ENCODE assay signal across 20 cellular contexts in genomic region chr15:35307676-35308075, GRCh38.
"Had no signal": no experiment of that assay in that cellular context is flagged by ENCODE, and none has a peak within 500 bp of the region (broad histone marks: within the 10 kb centered on the region; RNA-seq: fewer than 3 reads in every experiment).

No MANE protein-coding gene starts in this region.

- H3K9me3 Mint-ChIP-seq: activated CD4-positive, alpha-beta memory T cell treated with anti-CD3 and anti-CD28 coated beads for 36 hours; activated naive CD4-positive, alpha-beta T cell treated with anti-CD3 and anti-CD28 coated beads, Interleukin-2, amount 50 U/mL, for 24 hours; activated naive CD8-positive, alpha-beta T cell treated with anti-CD3 and anti-CD28 coated beads, Interleukin-2, amount 50 U/mL, for 24 hours; activated T-cell treated with anti-CD3 and anti-CD28 coated beads, Interleukin-2, amount 50 U/mL, for 24 hours; nephron; T-helper 1 cell treated with Interleukin-12 subunit alpha and Interleukin-12 subunit beta and Interleukin-4 antibody, amounts not matched to agents 30 μg/mL and 1 μg/mL, for 36 hours; type B pancreatic cell had no signal

- H3K27ac ChIP-seq: VCaP had no signal

- ATAC-seq: activated naive CD8-positive, alpha-beta T cell treated with anti-CD3 and anti-CD28 coated beads, Interleukin-2, amount 50 U/mL, for 24 hours had no signal

- H3K27me3 Mint-ChIP-seq: activated CD4-positive, alpha-beta memory T cell treated with anti-CD3 and anti-CD28 coated beads for 36 hours; activated naive CD4-positive, alpha-beta T cell treated with anti-CD3 and anti-CD28 coated beads, Interleukin-2, amount 50 U/mL, for 24 hours; activated naive CD8-positive, alpha-beta T cell treated with anti-CD3 and anti-CD28 coated beads, Interleukin-2, amount 50 U/mL, for 24 hours; activated T-cell treated with anti-CD3 and anti-CD28 coated beads, Interleukin-2, amount 50 U/mL, for 24 hours; type B pancreatic cell had no signal

- H3K4me1 Mint-ChIP-seq: activated naive CD4-positive, alpha-beta T cell treated with anti-CD3 and anti-CD28 coated beads, Interleukin-2, amount 50 U/mL, for 24 hours; activated naive CD8-positive, alpha-beta T cell treated with anti-CD3 and anti-CD28 coated beads, Interleukin-2, amount 50 U/mL, for 24 hours had no signal

- H3K36me3 ChIP-seq: heart left ventricle, vagina had no signal

- H3K27me3 ChIP-seq: heart left ventricle, vagina had no signal

- H3K4me3 Mint-ChIP-seq: activated CD4-positive, alpha-beta memory T cell treated with anti-CD3 and anti-CD28 coated beads for 36 hours; activated naive CD4-positive, alpha-beta T cell treated with anti-CD3 and anti-CD28 coated beads, Interleukin-2, amount 50 U/mL, for 24 hours; activated naive CD8-positive, alpha-beta T cell treated with anti-CD3 and anti-CD28 coated beads, Interleukin-2, amount 50 U/mL, for 24 hours; activated T-cell treated with anti-CD3 and anti-CD28 coated beads, Interleukin-2, amount 50 U/mL, for 24 hours; nephron; T-helper 1 cell treated with Interleukin-12 subunit alpha and Interleukin-12 subunit beta and Interleukin-4 antibody, amounts not matched to agents 30 μg/mL and 1 μg/mL, for 36 hours had no signal

- DNase-seq: activated CD4-positive, alpha-beta memory T cell treated with anti-CD3 and anti-CD28 coated beads for 36 hours; activated CD4-positive, alpha-beta T cell treated with anti-CD3 and anti-CD28 coated beads for 4 hours; activated CD8-positive, alpha-beta memory T cell treated with anti-CD3 and anti-CD28 coated beads, Interleukin-2, amount 50 U/mL, for 48 hours; activated naive CD8-positive, alpha-beta T cell treated with anti-CD3 and anti-CD28 coated beads, Interleukin-2, amount 50 U/mL, for 24 hours; activated T-cell treated with anti-CD3 and anti-CD28 coated beads, Interleukin-2, amount 50 U/mL, for 24 hours; amygdala; effector CD8-positive, alpha-beta T cell; heart left ventricle; posterior cingulate gyrus; right cardiac atrium; stimulated activated CD4-positive, alpha-beta T cell treated with anti-CD3 and anti-CD28 coated beads, Interleukin-2, amount 100 ng/mL, for 48 hours; stimulated activated naive CD4-positive, alpha-beta T cell treated with Interleukin-2 at 50 U/mL for 16 hours; T-helper 9 cell had no signal

- H3K4me3 ChIP-seq: heart left ventricle, lung, vagina had no signal

- H3K9me3 ChIP-seq: heart left ventricle, vagina had no signal

- H3K27ac Mint-ChIP-seq: activated CD4-positive, alpha-beta memory T cell treated with anti-CD3 and anti-CD28 coated beads for 36 hours; activated naive CD4-positive, alpha-beta T cell treated with anti-CD3 and anti-CD28 coated beads, Interleukin-2, amount 50 U/mL, for 24 hours; activated naive CD8-positive, alpha-beta T cell treated with anti-CD3 and anti-CD28 coated beads, Interleukin-2, amount 50 U/mL, for 24 hours; activated T-cell treated with anti-CD3 and anti-CD28 coated beads, Interleukin-2, amount 50 U/mL, for 24 hours; T-helper 1 cell treated with Interleukin-12 subunit alpha and Interleukin-12 subunit beta and Interleukin-4 antibody, amounts not matched to agents 30 μg/mL and 1 μg/mL, for 36 hours had no signal

- H3K36me3 Mint-ChIP-seq: activated CD4-positive, alpha-beta memory T cell treated with anti-CD3 and anti-CD28 coated beads for 36 hours; activated naive CD4-positive, alpha-beta T cell treated with anti-CD3 and anti-CD28 coated beads, Interleukin-2, amount 50 U/mL, for 24 hours; type B pancreatic cell had no signal
